8 cellular contexts compared by ENCODE assay signal in the genomic region with DNA sequence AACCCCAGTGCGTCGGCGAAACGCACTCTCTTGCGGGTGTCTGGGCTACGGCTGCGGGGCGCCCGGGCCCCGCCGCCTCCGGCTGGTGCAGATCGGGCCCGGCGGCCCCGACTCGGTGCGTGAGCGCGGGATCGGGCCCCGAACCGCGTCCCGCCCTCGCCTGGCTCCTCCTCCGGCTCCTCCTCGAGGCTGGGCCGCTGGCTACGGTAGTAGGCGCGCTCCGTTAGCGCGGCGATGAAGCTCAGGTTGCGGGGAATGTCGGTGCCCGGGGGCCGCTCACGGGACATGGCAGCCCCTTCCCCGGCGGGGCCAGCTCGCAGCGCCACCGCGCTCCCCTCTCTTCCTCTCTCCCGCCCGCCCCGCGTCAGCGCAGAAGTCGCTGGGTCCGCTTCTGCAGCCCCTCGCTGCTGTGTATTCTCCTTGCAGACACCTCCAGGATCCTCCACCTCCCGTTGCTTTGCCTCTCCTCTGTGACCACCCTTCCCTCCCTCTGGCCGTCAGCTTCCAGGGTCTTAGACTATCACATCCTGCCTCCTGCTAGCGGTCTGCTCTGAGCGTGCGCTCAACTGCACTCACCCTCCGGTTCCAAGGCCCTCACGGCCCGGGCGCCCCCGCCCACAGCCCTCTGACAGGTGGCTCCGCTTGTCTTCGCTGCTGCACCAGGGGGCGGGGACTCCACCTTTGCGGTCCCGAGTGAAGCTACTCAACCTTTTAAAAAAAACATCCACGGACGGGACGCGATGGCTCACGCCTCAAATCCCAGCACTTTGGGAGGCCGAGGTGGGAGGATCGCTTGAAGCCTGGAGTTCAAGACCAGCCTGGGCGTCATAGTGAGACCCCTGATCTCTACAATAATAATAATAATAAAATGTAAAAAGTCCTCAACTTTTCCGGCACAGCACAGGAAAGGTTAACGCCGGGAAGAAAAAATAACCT. TPM values are rescaled to one million over a fixed set of nuclear protein-coding genes. Genes with fewer than 3 reads are reported as not detected.
DNase-seq lines count a peak whose midpoint lies in the region; ATAC-seq lines count a peak whose summit lies in the region.

Gene PPP1R3E, minus strand, starts transcription at position 570 of the 936 bp plus-strand sequence. Its CDS starts 283 bp downstream, at position 287.

- peaks cover 0 to 7% of the 10 kb centered on the region in 2 donors for H3K36me3 ChIP-seq in duodenal mucosa (ENCODE audit: control insufficient read depth in 1 of 2, insufficient read depth in 2 of 2, low read length in 2 of 2)

- no peaks in the 10 kb centered on the region for H3K27me3 ChIP-seq in duodenal mucosa (ENCODE audit: control insufficient read depth in 1 of 2, insufficient read depth in 2 of 2, low read length in 2 of 2)

- ATAC-seq in GM19023 (IDR thresholded peaks at IDR 0.05; ENCODE audit: unreplicated experiment), result peak; percentile 37
- ATAC-seq in HG03342 (IDR thresholded peaks at IDR 0.05; ENCODE audit: unreplicated experiment), result peak; percentile 25

- no peaks in the 10 kb centered on the region for H3K9me3 ChIP-seq in duodenal mucosa (ENCODE audit: control insufficient read depth in 1 of 2, low read length in 2 of 2)

- peak within 1 kb of the TSS; percentile 79 to 89 for H3K4me3 ChIP-seq in duodenal mucosa (ENCODE audit: low read depth in 1 of 2, low read length in 2 of 2)

- peak; percentile 69 for DNase-seq in AG08396 (ENCODE audit: low spot score)
- DNase-seq in NCI-H524 (lab: John Stamatoyannopoulos, UW), result peak; percentile 82 to 95
- peak; percentile 86 to 87 for DNase-seq in activated CD4-positive, alpha-beta T cell treated with anti-CD3 and anti-CD28 coated beads, Interleukin-2, amount 50 U/mL, for 4 hours
- DNase-seq in lung microvascular endothelial cell (ENCODE audit: low read depth in 2 of 2), result peak; percentile 52 to 53
- DNase-seq in stimulated activated CD4-positive, alpha-beta T cell treated with anti-CD3 and anti-CD28 coated beads, TNF-alpha, amount 100 ng/mL, for 48 hours (ENCODE audit: low read depth in 3 of 3), result peak; percentile 68 to 87 (median 82)

- peak within 1 kb of the TSS; percentile 74 to 92 for H3K9ac ChIP-seq in duodenal mucosa (ENCODE audit: low read depth in 1 of 2, low read length in 2 of 2)

- H3K4me1 ChIP-seq in duodenal mucosa (ENCODE audit: control insufficient read depth in 1 of 2, insufficient read depth in 2 of 2, low read length in 2 of 2), result peaks cover 23 to 42% of the 10 kb centered on the region in 2 donors

- H3K27ac ChIP-seq in duodenal mucosa (ENCODE audit: low read depth, low read length), result peak within 1 kb of the TSS; percentile 98

RNA-seq across cellular contexts. Expression of gene PPP1R3E, which starts in this region (rescaled TPM):
- 1.5 and 3.6 TPM in 2 replicates for total RNA-seq in lung microvascular endothelial cell

Comparison
In these comparisons a context has a peak if more than half of its experiments do, and no peak if none do; other contexts are left out.
1. Peak in every context shown above with its lines: DNase-seq, ATAC-seq, H3K4me3 ChIP-seq and H3K27ac ChIP-seq.